22 cellular contexts compared by ENCODE assay signal in the genomic region with DNA sequence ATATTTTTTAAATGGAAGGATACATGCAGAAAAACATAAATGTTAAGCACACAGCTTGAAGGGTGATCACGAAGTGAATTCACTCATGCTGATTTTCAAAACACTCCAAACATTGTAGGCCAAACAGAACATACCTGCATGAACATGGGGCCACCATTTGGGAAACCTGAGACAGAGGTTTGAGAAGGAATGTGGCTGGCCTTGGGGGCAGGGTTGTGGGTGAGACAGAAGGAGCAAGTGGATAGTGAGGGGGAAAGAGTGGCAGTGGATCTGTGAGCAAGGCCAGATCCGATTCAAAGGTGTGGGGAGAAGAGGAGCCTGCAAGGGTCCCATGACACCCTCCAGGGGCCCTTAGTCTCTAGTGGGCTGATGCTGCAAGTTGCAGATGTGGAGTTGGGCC.
DNase-seq lines count a peak whose midpoint lies in the region; TF ChIP-seq lines count a peak whose summit lies in the region.
"Had no signal": no experiment of that assay in that cellular context is flagged by ENCODE, and none has a peak within 500 bp of the region (broad histone marks: within the 10 kb centered on the region; RNA-seq: fewer than 3 reads in every experiment).

No MANE protein-coding gene starts in this region.

- DNase-seq in H7 (peak; percentile 21), dorsolateral prefrontal cortex (no peak), mesenteric fat pad (ENCODE audit: low spot score) (peak; percentile 60), substantia nigra (lab: John Stamatoyannopoulos, UW) (no peak), testis (no peak), NCI-H1694 treated with DMSO at 0.1 percent for 48 hours (lab: John Stamatoyannopoulos, UW) (no peak), NCI-H748 treated with DMSO at 0.1 percent for 48 hours (lab: John Stamatoyannopoulos, UW) (no peak)
- DNase-seq: AML-193; CD4-positive, alpha-beta T cell; DMS53; IMR-90; MM.1S; NCI-H1694; NCI-H2081 treated with DMSO at 0.1 percent for 48 hours; NCI-H2171; NCI-H510A treated with DMSO at 0.1 percent for 48 hours; NK-92 treated with Interleukin-12 subunit alpha and Interleukin-12 subunit beta, amount 100 ng/mL, for 24 hours; SJCRH30 had no signal

- H3K4me3 ChIP-seq in H7 (ENCODE audit: insufficient read depth, low read depth, low read length) (no peak overlapping the region), dorsolateral prefrontal cortex (no peak overlapping the region), testis (no peak overlapping the region)
- H3K4me3 ChIP-seq: A549; BLaER1 treated with 17β-estradiol and CSF1 and Interleukin-3, amounts not matched to agents 10 nM and 100 nM; GM12878; SJCRH30 had no signal

- peak overlapping the region in 36 of 59 donors; percentile 2 to 80 (median 57) for H3K27ac ChIP-seq in dorsolateral prefrontal cortex
- peak overlapping the region; percentile 35 for H3K27ac ChIP-seq in substantia nigra (ENCODE audit: low read depth, low read length, poor library complexity, severe bottlenecking)
- H3K27ac ChIP-seq in testis, result no peak overlapping the region
- H3K27ac ChIP-seq: A549; BLaER1 treated with 17β-estradiol and CSF1 and Interleukin-3, amounts not matched to agents 10 nM and 100 nM; KMS-11; SJCRH30 had no signal

- H3K27me3 ChIP-seq in H7 (ENCODE audit: control insufficient read depth, insufficient read depth, low read length) (no peaks in the 10 kb centered on the region), dorsolateral prefrontal cortex (no peaks in the 10 kb centered on the region), testis (no peaks in the 10 kb centered on the region)
- H3K27me3 ChIP-seq: BLaER1 treated with 17β-estradiol and CSF1 and Interleukin-3, amounts not matched to agents 10 nM and 100 nM; SJCRH30 had no signal

- H3K36me3 ChIP-seq in H7 (replicated peaks; ENCODE audit: control insufficient read depth, insufficient read depth, low read length), result no peaks in the 10 kb centered on the region
- no peaks in the 10 kb centered on the region for H3K36me3 ChIP-seq in testis (ENCODE audit: low read depth, missing control alignments)
- H3K36me3 ChIP-seq: BLaER1 treated with 17β-estradiol and CSF1 and Interleukin-3, amounts not matched to agents 10 nM and 100 nM; SJCRH30 had no signal

- TF ChIP-seq POLR2A in testis (IDR thresholded peaks at IDR 0.05), result no peak

- intact Hi-C loops in dorsolateral prefrontal cortex (cut with DNase I) (loop anchor here in 1 of 2 donors (2.0 kb wide), 1 partner anchor 23 kb away; no protein-coding TSS in a partner anchor), testis (cut with DNase I; ENCODE audit: low total_unique reads) (no loop called here)

- 96 to 100% methylated on average over 2 of the region's 2 CpGs for WGBS in testis, 2 donors

- TF ChIP-seq CTCF in dorsolateral prefrontal cortex (IDR thresholded peaks at IDR 0.05 in 54 of 56, conservative IDR thresholded peaks at IDR 0.05 in 2 of 56; ENCODE audit: low read depth in 1 of 56, partially characterized antibody in 56 of 56), result no peak
- no peak for TF ChIP-seq CTCF in testis (IDR thresholded peaks at IDR 0.05)

- no peaks in the 10 kb centered on the region for H3K9me3 ChIP-seq in testis
- H3K9me3 ChIP-seq: A549 had no signal

- peaks cover 2% of the 10 kb centered on the region for H3K4me1 ChIP-seq in testis
- H3K4me1 ChIP-seq: A549, SJCRH30 had no signal

Comparison
In these comparisons a context has a peak if more than half of its experiments do, and no peak if none do; other contexts are left out.
1. DNase-seq: peak in H7 (single experiment) and mesenteric fat pad (single experiment); none in dorsolateral prefrontal cortex (0 of 10), substantia nigra (0 of 49), testis (single experiment), NCI-H1694 treated with DMSO at 0.1 percent for 48 hours (single experiment) and NCI-H748 treated with DMSO at 0.1 percent for 48 hours (single experiment).
2. H3K27ac ChIP-seq: peak in dorsolateral prefrontal cortex (36 of 59) and substantia nigra (single experiment); none in testis (0 of 2).